10 cellular contexts compared by ENCODE assay signal in the genomic region with DNA sequence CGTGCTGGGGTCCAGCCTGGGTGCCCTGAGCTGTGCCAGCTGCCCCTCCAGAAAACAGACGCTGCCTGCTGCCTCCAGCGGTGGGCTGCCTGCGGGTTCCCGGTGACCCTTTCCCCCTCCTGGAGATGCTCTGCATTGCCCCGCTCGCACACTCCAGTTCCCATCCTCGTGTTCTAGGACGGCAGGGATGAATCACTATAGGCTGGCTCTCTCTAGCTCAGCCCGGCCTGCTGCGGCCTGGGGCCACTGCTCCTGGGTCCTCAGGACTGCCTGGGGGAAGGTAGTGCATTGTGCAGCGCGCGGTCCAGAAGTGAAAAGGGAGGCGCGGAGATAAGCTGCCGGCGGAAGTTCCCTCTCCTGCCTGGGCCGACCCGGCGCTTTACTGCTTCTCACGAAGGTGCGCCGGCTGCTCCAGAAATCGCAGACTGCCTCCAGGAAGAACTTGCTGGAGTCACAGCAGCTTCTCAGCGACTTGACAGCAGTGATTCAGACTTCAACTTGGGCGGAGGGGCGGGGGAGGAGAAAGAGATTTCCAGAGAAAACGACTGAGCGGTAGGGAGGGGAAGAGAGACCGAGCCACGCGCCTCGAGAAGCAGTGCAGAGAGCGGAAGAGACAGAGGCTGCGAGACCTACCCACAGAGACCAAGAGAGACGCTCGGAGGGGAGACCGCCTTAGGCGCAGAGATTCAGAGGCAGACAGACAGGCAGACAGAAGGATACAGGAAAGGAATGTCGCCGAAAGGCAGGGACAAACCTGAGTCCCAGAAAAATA. TPM values are rescaled to one million over a fixed set of nuclear protein-coding genes. Genes with fewer than 3 reads are reported as not detected.
DNase-seq lines count a peak whose midpoint lies in the region; ATAC-seq and TF ChIP-seq lines count a peak whose summit lies in the region.
"Had no signal": no experiment of that assay in that cellular context is flagged by ENCODE, and none has a peak within 500 bp of the region (broad histone marks: within the 10 kb centered on the region; RNA-seq: fewer than 3 reads in every experiment).

No MANE protein-coding gene starts in this region.

- H3K4me1 ChIP-seq in lung (ENCODE audit: control insufficient read depth in 2 of 2, insufficient read depth in 2 of 2, low read length in 2 of 2), result peaks cover 0 to 6% of the 10 kb centered on the region in 2 donors

- H3K4me3 Mint-ChIP-seq in central memory CD8-positive, alpha-beta T cell, result peak overlapping the region; percentile 81

- H3K4me1 Mint-ChIP-seq in central memory CD8-positive, alpha-beta T cell, result peaks cover 34% of the 10 kb centered on the region

- peak overlapping the region; percentile 49 for H3K27ac Mint-ChIP-seq in central memory CD8-positive, alpha-beta T cell (ENCODE audit: low read depth)

- peak overlapping the region; percentile 47 for H3K4me3 ChIP-seq in AG04449 (ENCODE audit: low read depth, low read length)
- no peak overlapping the region for H3K4me3 ChIP-seq in lung

- peak; percentile 9 for DNase-seq in AG04449 (ENCODE audit: low read depth, low spot score)
- peak; percentile 1 for DNase-seq in MV-4-11 (lab: John Stamatoyannopoulos, UW)
- no peak for DNase-seq in central memory CD8-positive, alpha-beta T cell (ENCODE audit: low spot score in 2 of 2)
- no peak for DNase-seq in lung (ENCODE audit: low spot score)
- DNase-seq in stromal cell of bone marrow (ENCODE audit: low read depth), result peak; percentile 63
- DNase-seq in AML-193 (lab: John Stamatoyannopoulos, UW), result no peak

- H3K9me3 Mint-ChIP-seq in central memory CD8-positive, alpha-beta T cell, result no peaks in the 10 kb centered on the region

- H3K36me3 ChIP-seq in lung (ENCODE audit: control insufficient read depth in 2 of 2, insufficient read depth in 2 of 2, low read length in 2 of 2), result no peaks in the 10 kb centered on the region

- POLR2A ChIA-PET in AG04449 (lab: Yijun Ruan, JAX), result interaction anchor here (1.0 kb wide), 1 partner anchor 190 kb away, joined by 3 read pairs; no protein-coding TSS in a partner anchor

- H3K36me3 Mint-ChIP-seq in central memory CD8-positive, alpha-beta T cell (ENCODE audit: insufficient read depth), result peaks cover 13% of the 10 kb centered on the region

- H3K27me3 ChIP-seq in lung (ENCODE audit: control insufficient read depth, insufficient read depth), result peaks cover 4% of the 10 kb centered on the region

- H3K27me3 Mint-ChIP-seq in central memory CD8-positive, alpha-beta T cell, result peaks cover 88% of the 10 kb centered on the region

- peaks cover 0 to 2% of the 10 kb centered on the region in 2 donors for H3K9me3 ChIP-seq in lung (ENCODE audit: control insufficient read depth in 2 of 2, insufficient read depth in 1 of 2, low read length in 1 of 2)

- WGBS in lung, 2 donors, result 3 to 4% methylated on average over 40 to 42 of the region's 42 CpGs

- ATAC-seq in GM19043 (IDR thresholded peaks at IDR 0.05; ENCODE audit: low read depth, unreplicated experiment) (peak; percentile 39), lung (ENCODE audit: insufficient read depth, low FRiP score) (peak; percentile 32), GM18867 (IDR thresholded peaks at IDR 0.05; ENCODE audit: unreplicated experiment) (no peak)
- ATAC-seq in central memory CD8-positive, alpha-beta T cell (replicated peaks; ENCODE audit: extremely low read depth, poor library complexity, severe bottlenecking), result peak; percentile 53
- ATAC-seq: HCT116 had no signal

- TF ChIP-seq CTCF in AG04449 (IDR thresholded peaks at IDR 0.05; ENCODE audit: insufficient read depth, low read length, missing control alignments), result peak; percentile 41
- TF ChIP-seq CTCF in lung (IDR thresholded peaks at IDR 0.05; ENCODE audit: control extremely low read depth, extremely low read depth), result no peak

- no peak overlapping the region for H3K27ac ChIP-seq in lung (ENCODE audit: low read depth in 1 of 2, low read length in 1 of 2)
- H3K27ac ChIP-seq: epithelial cell of prostate had no signal

- CTCF ChIA-PET in AG04449 (lab: Yijun Ruan, JAX), result interaction anchor here (0.7 to 1.3 kb wide), 5 partner anchors 69 to 372 kb away, joined by 3 to 5 read pairs (median 3); no protein-coding TSS in a partner anchor

RNA-seq across cellular contexts. Expression of a gene that starts 6.7 kb away (rescaled TPM):
- 1 to 10 TPM in 1 of 2 donors, under 1 TPM in 1; 0.82 to 4.0 TPM for total RNA-seq in lung
- polyA plus RNA-seq in lung, result 1 to 10 TPM; 2.5 to 3.1 TPM

Comparison
In these comparisons a context has a peak if more than half of its experiments do, and no peak if none do; other contexts are left out.
1. DNase-seq: peak in AG04449 (single experiment), MV-4-11 (single experiment) and stromal cell of bone marrow (single experiment); none in central memory CD8-positive, alpha-beta T cell (0 of 2), lung (single experiment) and AML-193 (0 of 2).